ENCODE assay signal across 12 cellular contexts in the genomic region with DNA sequence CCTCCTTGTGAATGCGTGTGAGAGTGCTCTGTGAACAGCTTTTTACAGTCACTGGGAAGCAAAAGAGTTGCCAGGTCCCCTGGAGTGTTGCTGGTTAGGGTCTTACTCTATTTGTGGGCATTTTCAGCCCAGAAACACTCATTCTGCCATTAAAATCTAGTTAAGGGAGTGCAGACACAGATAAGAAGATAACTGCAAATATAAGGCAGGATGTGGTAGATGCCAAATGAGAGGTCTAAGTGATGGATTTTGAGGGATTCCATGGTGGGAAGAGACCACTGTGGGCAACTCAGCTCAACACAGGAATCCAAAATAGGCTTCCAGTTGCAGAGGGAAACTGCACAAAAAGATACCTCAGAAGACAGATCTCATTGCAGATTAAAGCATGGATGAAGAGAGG. TPM values are rescaled to one million over a fixed set of nuclear protein-coding genes. Genes with fewer than 3 reads are reported as not detected.
"Had no signal": no experiment of that assay in that cellular context is flagged by ENCODE, and none has a peak within 500 bp of the region (broad histone marks: within the 10 kb centered on the region; RNA-seq: fewer than 3 reads in every experiment).

No MANE protein-coding gene starts in this region.

- H2AFZ ChIP-seq: GM23248, GM23338 had no signal

- DNase-seq: GM23248, GOT3, H7, H9, HCEC 1CT, HFFc6 had no signal

- ATAC-seq: GM23338, HCT116 had no signal

- H3K36me3 ChIP-seq: HAP-1 had no signal

- H3K4me3 ChIP-seq: GM23248, GM23338, HAP-1 had no signal

- H3K4me2 ChIP-seq: GM23338 had no signal

- H3K27ac ChIP-seq: GM23248 had no signal

- H3K9me3 ChIP-seq: HAP-1 had no signal

- FAIRE-seq: H1, H54 had no signal

- H3K9ac ChIP-seq: GM23248 had no signal

RNA-seq across cellular contexts. Expression of gene KL, which starts 54.5 kb away (rescaled TPM):
- total RNA-seq: H1, H4, H7, H9 had no signal
- polyA plus RNA-seq: GM23248, GM23338 had no signal
